In the genomic region with DNA sequence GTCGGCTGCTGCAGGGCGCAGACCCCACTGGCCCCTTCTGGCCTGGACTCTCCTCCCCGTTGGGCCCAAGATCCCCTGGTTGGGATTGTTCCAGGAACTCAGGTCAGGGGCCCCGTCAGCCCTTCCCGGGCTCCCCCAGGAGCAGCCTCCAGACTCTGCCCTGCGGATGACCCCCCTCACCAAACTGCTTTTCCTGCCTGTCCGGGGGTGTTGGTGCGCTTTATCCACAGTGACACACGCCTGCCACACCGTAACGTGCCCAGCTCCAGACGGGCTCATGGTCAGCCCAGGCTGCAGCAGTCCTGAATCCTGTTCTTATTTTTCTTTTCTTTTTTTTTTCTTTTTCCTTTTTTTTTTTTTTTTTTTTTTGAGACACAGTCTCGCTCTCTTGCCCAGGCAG, we compare ENCODE assay signal across 18 cellular contexts.
"Had no signal": no experiment of that assay in that cellular context is flagged by ENCODE, and none has a peak within 500 bp of the region (broad histone marks: within the 10 kb centered on the region; RNA-seq: fewer than 3 reads in every experiment).

No MANE protein-coding gene starts in this region.

- H3K9me3 Mint-ChIP-seq: mesothelial cell of epicardium; natural killer cell; neural crest cell; stimulated activated effector memory CD8-positive, alpha-beta T cell treated with anti-CD3 and anti-CD28 coated beads, Interleukin-12 subunit alpha, Interleukin-12 subunit beta, amount 100 ng/mL, for 72 hours; stimulated activated naive CD8-positive, alpha-beta T cell treated with anti-CD3 and anti-CD28 coated beads, Interleukin-15, Interleukin-2, amounts not matched to agents 100 ng/mL and 50 ng/mL, for 24 hours had no signal

- DNase-seq: effector memory CD4-positive, alpha-beta T cell; heart right ventricle; hypothalamus; kidney glomerular epithelial cell; mammary epithelial cell; natural killer cell; nucleus accumbens; ovary; right cardiac atrium; stimulated activated CD4-positive, alpha-beta T cell treated with anti-CD3 and anti-CD28 coated beads, Interleukin-4, amount 100 ng/mL, for 1 hour; stimulated activated CD8-positive, alpha-beta memory T cell treated with anti-CD3 and anti-CD28 coated beads, Interleukin-4, amount 100 ng/mL, for 48 hours; testis had no signal

- H3K27me3 ChIP-seq: heart right ventricle, ovary, testis, tibial nerve had no signal

- H3K4me3 Mint-ChIP-seq: mesothelial cell of epicardium; natural killer cell; neural crest cell; stimulated activated effector memory CD8-positive, alpha-beta T cell treated with anti-CD3 and anti-CD28 coated beads, Interleukin-12 subunit alpha, Interleukin-12 subunit beta, amount 100 ng/mL, for 72 hours; stimulated activated naive CD8-positive, alpha-beta T cell treated with anti-CD3 and anti-CD28 coated beads, Interleukin-15, Interleukin-2, amounts not matched to agents 100 ng/mL and 50 ng/mL, for 24 hours had no signal

- H3K27me3 Mint-ChIP-seq: stimulated activated naive CD8-positive, alpha-beta T cell treated with anti-CD3 and anti-CD28 coated beads, Interleukin-15, Interleukin-2, amounts not matched to agents 100 ng/mL and 50 ng/mL, for 24 hours had no signal

- H3K9me3 ChIP-seq: heart right ventricle, ovary, testis, tibial nerve had no signal

- H3K27ac Mint-ChIP-seq: mesothelial cell of epicardium; natural killer cell; stimulated activated effector memory CD8-positive, alpha-beta T cell treated with anti-CD3 and anti-CD28 coated beads, Interleukin-12 subunit alpha, Interleukin-12 subunit beta, amount 100 ng/mL, for 72 hours; stimulated activated naive CD8-positive, alpha-beta T cell treated with anti-CD3 and anti-CD28 coated beads, Interleukin-15, Interleukin-2, amounts not matched to agents 100 ng/mL and 50 ng/mL, for 24 hours had no signal

- H3K36me3 Mint-ChIP-seq: natural killer cell; stimulated activated effector memory CD8-positive, alpha-beta T cell treated with anti-CD3 and anti-CD28 coated beads, Interleukin-12 subunit alpha, Interleukin-12 subunit beta, amount 100 ng/mL, for 72 hours had no signal

- H3K36me3 ChIP-seq: ovary had no signal

- H3K4me3 ChIP-seq: heart right ventricle, ovary, testis, tibial nerve had no signal

- H3K4me1 ChIP-seq: testis had no signal

- H3K4me1 Mint-ChIP-seq: natural killer cell; stimulated activated effector memory CD8-positive, alpha-beta T cell treated with anti-CD3 and anti-CD28 coated beads, Interleukin-12 subunit alpha, Interleukin-12 subunit beta, amount 100 ng/mL, for 72 hours had no signal

- H3K27ac ChIP-seq: heart right ventricle, ovary, testis, tibial nerve had no signal

- ATAC-seq: esophagus mucosa; heart right ventricle; natural killer cell; right cardiac atrium; stimulated activated effector memory CD8-positive, alpha-beta T cell treated with anti-CD3 and anti-CD28 coated beads, Interleukin-12 subunit alpha, Interleukin-12 subunit beta, amount 100 ng/mL, for 72 hours had no signal
